Comparison of ENCODE assay signal across 11 cellular contexts in the genomic region with DNA sequence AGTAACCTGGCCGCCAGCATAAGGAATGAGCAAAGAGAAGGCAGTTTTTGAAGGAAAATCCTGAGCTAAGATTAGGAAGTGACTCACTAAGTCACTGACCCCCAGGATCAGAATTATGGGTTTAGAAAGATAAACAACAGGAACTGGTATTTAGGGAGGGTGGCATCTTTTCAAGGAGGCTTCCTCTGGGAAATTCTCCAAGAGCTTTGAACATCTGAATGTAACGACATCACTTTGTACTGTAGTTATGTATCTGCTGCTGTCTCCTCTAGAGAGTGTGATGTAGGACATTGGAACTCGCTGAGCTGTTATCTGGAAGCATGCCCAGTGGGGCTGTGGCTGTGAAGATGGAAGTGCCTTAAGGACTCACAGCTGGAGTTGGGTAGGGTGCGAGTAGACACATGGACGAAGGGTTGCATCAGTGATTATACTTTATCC.
DNase-seq lines count a peak whose midpoint lies in the region; ATAC-seq and TF ChIP-seq lines count a peak whose summit lies in the region.
"Had no signal": no experiment of that assay in that cellular context is flagged by ENCODE, and none has a peak within 500 bp of the region (broad histone marks: within the 10 kb centered on the region; RNA-seq: fewer than 3 reads in every experiment).

No MANE protein-coding gene starts in this region.

- ATAC-seq in lung (ENCODE audit: insufficient read depth, low FRiP score) (peak; percentile 79), esophagus mucosa (no peak)
- ATAC-seq in naive thymus-derived CD4-positive, alpha-beta T cell, result no peak
- ATAC-seq: HepG2 had no signal

- no peaks in the 10 kb centered on the region for H3K4me1 Mint-ChIP-seq in naive thymus-derived CD4-positive, alpha-beta T cell
- H3K4me1 Mint-ChIP-seq: CD4-positive, CD25-positive, alpha-beta regulatory T cell had no signal

- CTCF ChIA-PET in AG04450 (lab: Charles Lee), result no interaction called here
- CTCF ChIA-PET in naive thymus-derived CD4-positive, alpha-beta T cell (lab: Charles Lee), result no interaction called here

- no peak overlapping the region for H3K27ac Mint-ChIP-seq in naive thymus-derived CD4-positive, alpha-beta T cell
- H3K27ac Mint-ChIP-seq: activated naive CD8-positive, alpha-beta T cell; CD4-positive, CD25-positive, alpha-beta regulatory T cell had no signal

- H3K4me1 ChIP-seq in lung (ENCODE audit: control insufficient read depth in 2 of 2, insufficient read depth in 2 of 2, low read length in 2 of 2), result peaks cover 0 to 3% of the 10 kb centered on the region in 2 donors
- no peaks in the 10 kb centered on the region for H3K4me1 ChIP-seq in naive thymus-derived CD4-positive, alpha-beta T cell (ENCODE audit: control insufficient read depth in 2 of 2, insufficient read depth in 2 of 2, low read length in 2 of 2)

- H3K9me3 ChIP-seq in AG04450 (ENCODE audit: control insufficient read depth, insufficient read depth, low read length) (no peaks in the 10 kb centered on the region), lung (ENCODE audit: control insufficient read depth in 2 of 2, insufficient read depth in 1 of 2, low read length in 1 of 2) (peaks cover 0 to 2% of the 10 kb centered on the region in 2 donors)
- H3K9me3 ChIP-seq in naive thymus-derived CD4-positive, alpha-beta T cell (ENCODE audit: control insufficient read depth in 2 of 3, low read length in 3 of 3), result peaks cover 0 to 4% (median 0%) of the 10 kb centered on the region in 3 experiments

- DNase-seq in AG04450 (ENCODE audit: low read depth, low spot score) (peak; percentile 100), LoVo (ENCODE audit: low spot score) (peak; percentile 14), choroid plexus epithelial cell (ENCODE audit: low read depth) (peak; percentile 99), lung (ENCODE audit: low spot score) (peak; percentile 53), NCI-H446 treated with DMSO at 0.1 percent for 48 hours (lab: John Stamatoyannopoulos, UW) (no peak), NAMALWA (ENCODE audit: low spot score) (no peak)
- DNase-seq in naive thymus-derived CD4-positive, alpha-beta T cell, result no peak
- DNase-seq: CD4-positive, CD25-positive, alpha-beta regulatory T cell had no signal

- H3K9me3 Mint-ChIP-seq in naive thymus-derived CD4-positive, alpha-beta T cell, result peaks cover 0 to 35% (median 17%) of the 10 kb centered on the region in 11 donors

- peaks cover 0 to 4% (median 0%) of the 10 kb centered on the region in 5 donors for H3K36me3 Mint-ChIP-seq in naive thymus-derived CD4-positive, alpha-beta T cell
- H3K36me3 Mint-ChIP-seq: activated naive CD8-positive, alpha-beta T cell had no signal

- H3K36me3 ChIP-seq in lung (ENCODE audit: control insufficient read depth in 2 of 2, insufficient read depth in 2 of 2, low read length in 2 of 2), result no peaks in the 10 kb centered on the region
- H3K36me3 ChIP-seq in naive thymus-derived CD4-positive, alpha-beta T cell (ENCODE audit: control insufficient read depth in 2 of 3, insufficient read depth in 3 of 3, low read length in 3 of 3), result no peaks in the 10 kb centered on the region

- H3K4me3 ChIP-seq in AG04450 (ENCODE audit: low read depth, low read length), result no peak overlapping the region
- H3K4me3 ChIP-seq in choroid plexus epithelial cell (ENCODE audit: low read depth, low read length), result no peak overlapping the region
- H3K4me3 ChIP-seq in lung, result no peak overlapping the region
- no peak overlapping the region for H3K4me3 ChIP-seq in naive thymus-derived CD4-positive, alpha-beta T cell (ENCODE audit: low read length)

- H3K27me3 ChIP-seq in AG04450 (ENCODE audit: control insufficient read depth, insufficient read depth, low read length) (no peaks in the 10 kb centered on the region), lung (ENCODE audit: control insufficient read depth, insufficient read depth) (no peaks in the 10 kb centered on the region)
- H3K27me3 ChIP-seq in naive thymus-derived CD4-positive, alpha-beta T cell (ENCODE audit: control insufficient read depth in 2 of 2, insufficient read depth in 2 of 2, low read length in 2 of 2), result no peaks in the 10 kb centered on the region

- TF ChIP-seq CTCF in AG04450 (IDR thresholded peaks at IDR 0.05; ENCODE audit: low read depth, low read length), result no peak
- TF ChIP-seq CTCF in choroid plexus epithelial cell (conservative IDR thresholded peaks at IDR 0.05; ENCODE audit: low read depth, low read length), result no peak
- no peak for TF ChIP-seq CTCF in lung (IDR thresholded peaks at IDR 0.05; ENCODE audit: control extremely low read depth, extremely low read depth)

- peak overlapping the region; percentile 88 for H3K27ac ChIP-seq in AG04450 (ENCODE audit: low read depth, low read length)
- H3K27ac ChIP-seq in lung (ENCODE audit: low read depth in 1 of 2, low read length in 1 of 2), result no peak overlapping the region
- no peak overlapping the region for H3K27ac ChIP-seq in naive thymus-derived CD4-positive, alpha-beta T cell (ENCODE audit: low read depth, low read length)

- WGBS in lung, 2 donors, result 62 to 67% methylated on average over 5 of the region's 5 CpGs

- intact Hi-C loops in naive thymus-derived CD4-positive, alpha-beta T cell (cut with micrococcal nuclease), result no loop called here

- no peak overlapping the region for H3K4me3 Mint-ChIP-seq in naive thymus-derived CD4-positive, alpha-beta T cell
- H3K4me3 Mint-ChIP-seq: activated naive CD8-positive, alpha-beta T cell; CD4-positive, CD25-positive, alpha-beta regulatory T cell had no signal

- H3K27me3 Mint-ChIP-seq in naive thymus-derived CD4-positive, alpha-beta T cell, result no peaks in the 10 kb centered on the region
- H3K27me3 Mint-ChIP-seq: activated naive CD8-positive, alpha-beta T cell; CD4-positive, CD25-positive, alpha-beta regulatory T cell had no signal

- POLR2A ChIA-PET in AG04450 (lab: Yijun Ruan, JAX), result interaction anchor here (0.7 to 1.2 kb wide), 3 partner anchors 9 to 1547 kb away, joined by 3 read pairs; no protein-coding TSS in a partner anchor
- POLR2A ChIA-PET in naive thymus-derived CD4-positive, alpha-beta T cell (lab: Charles Lee), result no interaction called here

Comparison
In these comparisons a context has a peak if more than half of its experiments do, and no peak if none do; other contexts are left out.
1. DNase-seq: peak in AG04450 (single experiment), LoVo (single experiment), choroid plexus epithelial cell (single experiment) and lung (single experiment); none in NCI-H446 treated with DMSO at 0.1 percent for 48 hours (single experiment), NAMALWA (single experiment) and naive thymus-derived CD4-positive, alpha-beta T cell (0 of 9).